ENCODE assay signal across 12 cellular contexts in the genomic region with DNA sequence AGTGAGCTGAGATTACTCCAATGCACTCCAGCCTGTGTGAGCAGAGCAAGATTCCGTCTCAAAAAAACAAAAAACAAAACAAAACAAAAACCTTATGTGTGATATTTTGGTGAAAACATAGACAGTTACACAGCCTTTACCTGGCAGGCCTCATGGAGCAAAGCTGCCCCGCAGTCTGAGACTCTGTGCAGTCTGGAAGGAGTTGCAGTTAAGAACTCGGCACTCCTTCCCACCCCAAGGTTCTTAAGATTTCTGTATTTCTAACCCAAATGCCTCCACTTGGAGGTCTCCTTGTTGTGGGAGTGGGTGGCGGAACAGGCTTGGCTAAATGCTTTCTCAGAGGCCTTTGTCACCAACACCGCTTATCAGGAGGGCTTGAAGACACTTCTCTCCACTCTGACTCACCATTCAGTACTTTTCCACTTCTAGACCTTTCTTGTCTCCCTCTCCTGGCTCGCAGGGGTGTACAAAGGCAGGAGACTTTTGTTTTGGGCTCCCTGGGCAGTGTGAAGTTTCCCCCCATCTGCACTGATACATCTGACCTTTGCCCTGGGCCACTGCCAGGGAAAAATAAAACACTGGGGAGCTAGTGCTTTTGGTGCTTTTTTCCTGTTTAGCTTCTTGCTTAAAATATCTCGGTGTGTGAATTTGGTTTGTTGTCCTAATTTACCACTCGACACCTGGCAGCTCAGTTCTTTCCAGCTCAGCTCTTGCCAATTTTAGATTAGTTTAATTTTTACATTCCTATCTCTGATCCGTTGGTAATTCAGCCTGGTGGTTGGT. TPM values are rescaled to one million over a fixed set of nuclear protein-coding genes. Genes with fewer than 3 reads are reported as not detected.
DNase-seq lines count a peak whose midpoint lies in the region; ATAC-seq, FAIRE-seq and TF ChIP-seq lines count a peak whose summit lies in the region.
"Had no signal": no experiment of that assay in that cellular context is flagged by ENCODE, and none has a peak within 500 bp of the region (broad histone marks: within the 10 kb centered on the region; RNA-seq: fewer than 3 reads in every experiment).

No MANE protein-coding gene starts in this region.

- no peak for TF ChIP-seq CTCF in left ventricle myocardium inferior (IDR thresholded peaks at IDR 0.05; ENCODE audit: borderline replicate concordance)
- TF ChIP-seq CTCF in left lung (IDR thresholded peaks at IDR 0.05): no peak

- DNase-seq in Right ventricle myocardium superior (no peak), left ventricle myocardium inferior (no peak), cerebellar cortex (ENCODE audit: low spot score) (peak; percentile 95), left lung (peak in 1 of 2 donors; percentile 35), urothelium cell line (ENCODE audit: low spot score) (peak; percentile 66)
- no peak for DNase-seq in activated naive CD4-positive, alpha-beta T cell treated with Interleukin-2 at 50 U/mL for 16 hours
- DNase-seq: NCI-H146, WERI-Rb-1 had no signal

- H3K27ac ChIP-seq in left ventricle myocardium inferior (replicated peaks) (no peak overlapping the region), left lung (peak overlapping the region in 1 of 2 donors; percentile 38)
- H3K27ac ChIP-seq: suprapubic skin, WERI-Rb-1 had no signal

- intact Hi-C loops in Right ventricle myocardium superior (cut with DNase I): no loop called here
- intact Hi-C loops in left ventricle myocardium inferior (cut with micrococcal nuclease): no loop called here
- intact Hi-C loops in left lung (cut with DNase I): no loop called here

- H3K4me3 ChIP-seq in left ventricle myocardium inferior (no peak overlapping the region), left lung (no peak overlapping the region)
- H3K4me3 ChIP-seq: suprapubic skin had no signal

- H3K4me1 ChIP-seq in left ventricle myocardium inferior (peaks cover 14% of the 10 kb centered on the region), left lung (no peaks in the 10 kb centered on the region)
- H3K4me1 ChIP-seq: suprapubic skin had no signal

- H3K36me3 ChIP-seq in left ventricle myocardium inferior (no peaks in the 10 kb centered on the region), left lung (no peaks in the 10 kb centered on the region)
- H3K36me3 ChIP-seq: suprapubic skin, WERI-Rb-1 had no signal

- ATAC-seq in Right ventricle myocardium superior (ENCODE audit: poor library complexity): peak; percentile 57
- peak; percentile 91 for ATAC-seq in left lung
- ATAC-seq in GM21737 (IDR thresholded peaks at IDR 0.05; ENCODE audit: unreplicated experiment): no peak
- no peak for ATAC-seq in HG03457 (IDR thresholded peaks at IDR 0.05; ENCODE audit: unreplicated experiment)

- H3K9me3 ChIP-seq in left ventricle myocardium inferior (replicated peaks) (no peaks in the 10 kb centered on the region), left lung (no peaks in the 10 kb centered on the region)
- H3K9me3 ChIP-seq: suprapubic skin had no signal

- FAIRE-seq in urothelium cell line (lab: Jason Lieb, UNC): no peak
- FAIRE-seq: colon had no signal

- H3K27me3 ChIP-seq in left ventricle myocardium inferior (ENCODE audit: low read depth) (no peaks in the 10 kb centered on the region), left lung (no peaks in the 10 kb centered on the region)
- H3K27me3 ChIP-seq: suprapubic skin had no signal

RNA-seq across cellular contexts. Expression of gene MAGI2, which starts 51.3 kb away (rescaled TPM):
- 3.9 TPM for total RNA-seq in Right ventricle myocardium superior
- 4.5 TPM for total RNA-seq in left ventricle myocardium inferior
- 1 to 10 TPM; 7.5 to 8.1 TPM for total RNA-seq in left lung

Comparison
In these comparisons a context has a peak if more than half of its experiments do, and no peak if none do; other contexts are left out.
1. ATAC-seq: peak in Right ventricle myocardium superior (single experiment) and left lung (single experiment); none in GM21737 (single experiment) and HG03457 (single experiment).
2. DNase-seq: peak in cerebellar cortex (single experiment) and urothelium cell line (single experiment); none in Right ventricle myocardium superior (single experiment), left ventricle myocardium inferior (single experiment) and activated naive CD4-positive, alpha-beta T cell treated with Interleukin-2 at 50 U/mL for 16 hours (single experiment).